ENCODE assay signal across 33 cellular contexts in genomic region chr6:112308476-112308875, GRCh38. TPM values are rescaled to one million over a fixed set of nuclear protein-coding genes. Genes with fewer than 3 reads are reported as not detected.
DNase-seq lines count a peak whose midpoint lies in the region; ATAC-seq, FAIRE-seq and TF ChIP-seq lines count a peak whose summit lies in the region.
"Had no signal": no experiment of that assay in that cellular context is flagged by ENCODE, and none has a peak within 500 bp of the region (broad histone marks: within the 10 kb centered on the region; RNA-seq: fewer than 3 reads in every experiment).

No MANE protein-coding gene starts in this region.

- no peak overlapping the region for H2BK5ac ChIP-seq in H1 (ENCODE audit: low read depth, low read length)

- H3K79me1 ChIP-seq in H1 (ENCODE audit: low read depth, low read length): no peaks in the 10 kb centered on the region

- 71 to 77% methylated on average over 1 of the region's 1 CpG for WGBS in GM23248 (ENCODE audit: low coverage in 1 of 2, low lambda C conversion rate in 2 of 2, missing lambda C conversion rate in 2 of 2), 2 experiments
- 87% methylated on average over 1 of the region's 1 CpG; no CpG with 5 or more reads in 1 of the 2 experiments for whole genome bisulfite sequencing in H1 (ENCODE audit: extremely low coverage in 1 of 2, insufficient coverage in 1 of 2, insufficient read length in 1 of 2, insufficient replicate concordance in 2 of 2, low coverage in 1 of 2, low lambda C conversion rate in 2 of 2, missing lambda C conversion rate in 1 of 2), 2 experiments
- WGBS in right cardiac atrium: 57% methylated on average over 1 of the region's 1 CpG

- ATAC-seq in right cardiac atrium (peak; percentile 53 to 57), HG03175 (IDR thresholded peaks at IDR 0.05; ENCODE audit: unreplicated experiment) (no peak)
- no peak for ATAC-seq in activated CD4-positive, CD25-positive, alpha-beta regulatory T cell treated with anti-CD3 and anti-CD28 coated beads, Interleukin-2, amount 50 U/mL, for 24 hours
- ATAC-seq: activated CD8-positive, alpha-beta T cell treated with anti-CD3 and anti-CD28 coated beads, Interleukin-2, amount 10 ng/mL, durations not matched to agents 7 days and 5 days had no signal

- H3K36me3 Mint-ChIP-seq in activated CD4-positive, alpha-beta memory T cell treated with anti-CD3 and anti-CD28 coated beads, Interleukin-2, amount 10 ng/mL, durations not matched to agents 7 days and 5 days (ENCODE audit: low read depth): no peaks in the 10 kb centered on the region
- H3K36me3 Mint-ChIP-seq: activated naive CD8-positive, alpha-beta T cell had no signal

- TF ChIP-seq CTCF in H1 (IDR thresholded peaks at IDR 0.05; ENCODE audit: control extremely low read depth in 1 of 3, insufficient read depth in 1 of 3, low read depth in 1 of 3, low read length in 3 of 3): no peak

- peaks cover 60% of the 10 kb centered on the region for H3K27me3 Mint-ChIP-seq in activated CD4-positive, alpha-beta memory T cell treated with anti-CD3 and anti-CD28 coated beads, Interleukin-2, amount 10 ng/mL, durations not matched to agents 7 days and 5 days

- no peak overlapping the region for H2BK12ac ChIP-seq in H1 (ENCODE audit: low read depth, low read length)

- CTCF ChIA-PET in H1 (lab: Charles Lee; ENCODE audit: partially characterized antibody): interaction anchor here (1.2 to 7.4 kb wide), 7 partner anchors 10 to 128 kb away, joined by 3 to 101 read pairs (median 4); no protein-coding TSS in a partner anchor
- CTCF ChIA-PET in activated CD4-positive, alpha-beta memory T cell treated with anti-CD3 and anti-CD28 coated beads, Interleukin-2, amount 10 ng/mL, durations not matched to agents 7 days and 5 days (lab: Charles Lee): interaction anchor here (1.3 to 2.3 kb wide), 2 partner anchors 128 to 132 kb away, joined by 4 to 22 read pairs; no protein-coding TSS in a partner anchor

- in situ Hi-C loops in GM23248 (cut with MboI): loop anchor here (25.0 kb wide), 1 partner anchor 121 kb away; no protein-coding TSS in a partner anchor

- H3K4me2 ChIP-seq in GM23248 (ENCODE audit: unreplicated experiment) (no peak overlapping the region), H1 (ENCODE audit: insufficient read depth in 1 of 2, low read depth in 2 of 2, low read length in 2 of 2) (no peak overlapping the region)
- H3K4me2 ChIP-seq: smooth muscle cell had no signal

- no peaks in the 10 kb centered on the region for H3F3A ChIP-seq in GM23248 (ENCODE audit: insufficient read depth)

- TF ChIP-seq EP300 in H1 (IDR thresholded peaks at IDR 0.05; ENCODE audit: borderline replicate concordance in 1 of 2, low read depth in 2 of 2, low read length in 2 of 2): no peak

- TF ChIP-seq RAD21 in H1 (IDR thresholded peaks at IDR 0.05 in 1 of 2, conservative IDR thresholded peaks at IDR 0.05 in 1 of 2; ENCODE audit: low read depth in 2 of 2, low read length in 2 of 2): no peak

- H3K27ac Mint-ChIP-seq in activated CD4-positive, alpha-beta memory T cell treated with anti-CD3 and anti-CD28 coated beads, Interleukin-2, amount 10 ng/mL, durations not matched to agents 7 days and 5 days: no peak overlapping the region
- H3K27ac Mint-ChIP-seq: activated CD8-positive, alpha-beta T cell treated with anti-CD3 and anti-CD28 coated beads, Interleukin-2, amount 10 ng/mL, durations not matched to agents 7 days and 5 days; activated naive CD8-positive, alpha-beta T cell; activated T-helper 2 cell treated with anti-CD3 and anti-CD28 coated beads, Interferon-gamma antibody, Interleukin-2, Interleukin-4, amounts not matched to agents 10 μg/mL and 5 μg/mL and 100 μg/mL, durations not matched to agents 14 hours and 24 hours and 36 hours; T-helper 1 cell treated with Interleukin-12 subunit alpha and Interleukin-12 subunit beta and Interleukin-4 antibody, amounts not matched to agents 30 μg/mL and 1 μg/mL, for 36 hours had no signal

- no peaks in the 10 kb centered on the region for H3K9me2 ChIP-seq in GM23248 (ENCODE audit: insufficient read depth)

- no peak overlapping the region for H2BK120ac ChIP-seq in H1 (replicated peaks; ENCODE audit: low read depth, low read length)

- no peak overlapping the region for H3K18ac ChIP-seq in H1 (ENCODE audit: extremely low read depth, low read length)

- no peak overlapping the region for H4K5ac ChIP-seq in H1 (ENCODE audit: insufficient read length, low read depth, low read length)

- H2AK5ac ChIP-seq in H1 (ENCODE audit: low read depth, low read length): no peak overlapping the region

- POLR2A ChIA-PET in H1 (lab: Charles Lee; ENCODE audit: partially characterized antibody): no interaction called here
- POLR2A ChIA-PET in activated CD4-positive, alpha-beta memory T cell treated with anti-CD3 and anti-CD28 coated beads, Interleukin-2, amount 10 ng/mL, durations not matched to agents 7 days and 5 days (lab: Charles Lee): interaction anchor here (0.7 kb wide), 1 partner anchor 128 kb away, joined by 3 read pairs; no protein-coding TSS in a partner anchor

- H3K4me1 Mint-ChIP-seq in activated CD4-positive, alpha-beta memory T cell treated with anti-CD3 and anti-CD28 coated beads, Interleukin-2, amount 10 ng/mL, durations not matched to agents 7 days and 5 days: no peaks in the 10 kb centered on the region

- no peak overlapping the region for H3K23ac ChIP-seq in H1 (ENCODE audit: insufficient read length)

- no peak overlapping the region for H3K4me3 ChIP-seq in GM23248
- H3K4me3 ChIP-seq in H1 (ENCODE audit: extremely low read depth in 1 of 4, insufficient read depth in 2 of 4, low read depth in 3 of 4, low read length in 4 of 4): no peak overlapping the region
- H3K4me3 ChIP-seq in right cardiac atrium (ENCODE audit: low read length): no peak overlapping the region
- H3K4me3 ChIP-seq: cardiac muscle cell, coronary artery, MG63, SK-N-MC, smooth muscle cell, tibial nerve had no signal

- no peak for TF ChIP-seq POLR2A in H1 (IDR thresholded peaks at IDR 0.05; ENCODE audit: control extremely low read depth in 1 of 2, low read depth in 2 of 2, low read length in 2 of 2)

- FAIRE-seq in H1 (lab: Jason Lieb, UNC): no peak
- FAIRE-seq: frontal cortex had no signal

- no peak overlapping the region for H3K9ac ChIP-seq in GM23248
- no peak overlapping the region for H3K9ac ChIP-seq in H1 (replicated peaks in 1 of 4; ENCODE audit: extremely low read depth in 1 of 4, low read depth in 3 of 4, low read length in 3 of 4)

- H3K56ac ChIP-seq in H1 (replicated peaks; ENCODE audit: insufficient read length, low read depth, low read length): no peak overlapping the region

- H3K4me3 Mint-ChIP-seq in activated CD4-positive, alpha-beta memory T cell treated with anti-CD3 and anti-CD28 coated beads, Interleukin-2, amount 10 ng/mL, durations not matched to agents 7 days and 5 days: no peak overlapping the region
- H3K4me3 Mint-ChIP-seq: activated CD8-positive, alpha-beta T cell treated with anti-CD3 and anti-CD28 coated beads, Interleukin-2, amount 10 ng/mL, durations not matched to agents 7 days and 5 days; activated naive CD8-positive, alpha-beta T cell; T-helper 1 cell treated with Interleukin-12 subunit alpha and Interleukin-12 subunit beta and Interleukin-4 antibody, amounts not matched to agents 30 μg/mL and 1 μg/mL, for 36 hours had no signal

- no peak overlapping the region for H2BK15ac ChIP-seq in H1 (ENCODE audit: low read length)

- H3K36me3 ChIP-seq in GM23248 (ENCODE audit: low read depth) (no peaks in the 10 kb centered on the region), H1 (ENCODE audit: control insufficient read depth in 2 of 4, insufficient read depth in 4 of 4, low read length in 3 of 4) (no peaks in the 10 kb centered on the region)
- H3K36me3 ChIP-seq: cardiac muscle cell, MG63, tibial nerve had no signal

- intact Hi-C loops in right cardiac atrium (cut with DNase I): no loop called here

- H3K79me2 ChIP-seq in GM23248 (ENCODE audit: insufficient read depth) (no peaks in the 10 kb centered on the region), H1 (ENCODE audit: control insufficient read depth in 1 of 2, insufficient read depth in 2 of 2, low read length in 2 of 2) (no peaks in the 10 kb centered on the region)

- no peak overlapping the region for H4K8ac ChIP-seq in H1 (ENCODE audit: extremely low read depth, insufficient read depth, low read length)

- H2BK20ac ChIP-seq in H1 (ENCODE audit: low read length): no peak overlapping the region

- no peak overlapping the region for H3K27ac ChIP-seq in GM23248
- H3K27ac ChIP-seq in H1 (ENCODE audit: low read depth, low read length): no peak overlapping the region
- no peak overlapping the region for H3K27ac ChIP-seq in right cardiac atrium (ENCODE audit: low read length)
- H3K27ac ChIP-seq: cardiac muscle cell, coronary artery, RWPE1, SK-N-MC, tibial nerve had no signal

- no peaks in the 10 kb centered on the region for H3K9me3 Mint-ChIP-seq in activated CD4-positive, alpha-beta memory T cell treated with anti-CD3 and anti-CD28 coated beads, Interleukin-2, amount 10 ng/mL, durations not matched to agents 7 days and 5 days
- H3K9me3 Mint-ChIP-seq: activated T-helper 2 cell treated with anti-CD3 and anti-CD28 coated beads, Interferon-gamma antibody, Interleukin-2, Interleukin-4, amounts not matched to agents 10 μg/mL and 5 μg/mL and 100 μg/mL, durations not matched to agents 14 hours and 24 hours and 36 hours; T-helper 1 cell treated with Interleukin-12 subunit alpha and Interleukin-12 subunit beta and Interleukin-4 antibody, amounts not matched to agents 30 μg/mL and 1 μg/mL, for 36 hours had no signal

- no peaks in the 10 kb centered on the region for H3K27me3 ChIP-seq in GM23248 (replicated peaks; ENCODE audit: insufficient read depth)
- H3K27me3 ChIP-seq in H1 (replicated peaks in 1 of 4; ENCODE audit: control insufficient read depth in 3 of 4, extremely low read depth in 1 of 4, insufficient read depth in 3 of 4, low read length in 3 of 4): no peaks in the 10 kb centered on the region; a peak in 1 of 7 replicates
- H3K27me3 ChIP-seq in right cardiac atrium (ENCODE audit: control insufficient read depth, insufficient read depth): no peaks in the 10 kb centered on the region
- H3K27me3 ChIP-seq: cardiac muscle cell, MG63, tibial nerve had no signal

- no peaks in the 10 kb centered on the region for H3K9me3 ChIP-seq in GM23248 (ENCODE audit: low read depth)
- H3K9me3 ChIP-seq in H1 (ENCODE audit: insufficient read depth in 2 of 2, low read depth in 1 of 2, low read length in 1 of 2): no peaks in the 10 kb centered on the region
- no peaks in the 10 kb centered on the region for H3K9me3 ChIP-seq in right cardiac atrium (ENCODE audit: control insufficient read depth, low read length)
- H3K9me3 ChIP-seq: MG63, tibial nerve had no signal

- DNase-seq in AG08395 (ENCODE audit: low spot score) (peak; percentile 35), GM23248 (peak; percentile 7), H1 (ENCODE audit: low read depth in 1 of 2, low spot score in 2 of 2) (no peak), right cardiac atrium (no peak), NCI-H2081 treated with DMSO at 0.1 percent for 48 hours (lab: John Stamatoyannopoulos, UW) (no peak)
- DNase-seq in activated CD4-positive, alpha-beta memory T cell treated with anti-CD3 and anti-CD28 coated beads, Interleukin-2, amount 10 ng/mL, durations not matched to agents 7 days and 5 days: no peak
- DNase-seq: activated CD8-positive, alpha-beta T cell treated with anti-CD3 and anti-CD28 coated beads, Interleukin-2, amount 10 ng/mL, durations not matched to agents 7 days and 5 days; aorta; C1 segment of cervical spinal cord; effector memory CD4-positive, alpha-beta T cell; GOT3; MG63; NCI-H345; NCI-H774; nucleus accumbens; stimulated activated CD4-positive, alpha-beta T cell treated with anti-CD3 and anti-CD28 coated beads, Interleukin-1b, Interleukin-23, amount 100 ng/mL, for 48 hours; stimulated activated CD8-positive, alpha-beta memory T cell treated with anti-CD3 and anti-CD28 coated beads, Interleukin-4, amount 100 ng/mL, for 48 hours had no signal

- H2AFZ ChIP-seq in GM23248: no peak overlapping the region
- no peak overlapping the region for H2AFZ ChIP-seq in H1 (ENCODE audit: low read length)

- H3K23me2 ChIP-seq in H1 (ENCODE audit: low read depth, low read length): no peaks in the 10 kb centered on the region

- no peak overlapping the region for H4K91ac ChIP-seq in H1 (replicated peaks; ENCODE audit: insufficient read length, low read length)

- H3K4me1 ChIP-seq in GM23248 (ENCODE audit: insufficient read depth): peaks cover 34% of the 10 kb centered on the region
- H3K4me1 ChIP-seq in H1 (replicated peaks in 1 of 4; ENCODE audit: control insufficient read depth in 3 of 4, insufficient read depth in 4 of 4, low read length in 3 of 4): no peaks in the 10 kb centered on the region
- peaks cover 3% of the 10 kb centered on the region for H3K4me1 ChIP-seq in right cardiac atrium (ENCODE audit: control insufficient read depth, insufficient read depth, low read length)

- no peak overlapping the region for H3K4ac ChIP-seq in H1 (replicated peaks; ENCODE audit: insufficient read length, low read depth, low read length)

- H4K20me1 ChIP-seq in GM23248 (ENCODE audit: insufficient read depth) (no peaks in the 10 kb centered on the region), H1 (replicated peaks in 1 of 2; ENCODE audit: control insufficient read depth in 1 of 2, insufficient read depth in 2 of 2, low read length in 2 of 2) (no peaks in the 10 kb centered on the region)

- no peak overlapping the region for H3K14ac ChIP-seq in H1 (ENCODE audit: insufficient read length)

RNA-seq across cellular contexts. Expression of gene RFPL4B, which starts 38.7 kb away (rescaled TPM):
- not detected in 2 replicates for total RNA-seq in GM23248 (2014; rRNA removed; shearing (Covaris generic))
- 0.10 TPM in 1 of 2 replicates, not detected in the other for polyA plus RNA-seq in GM23248 (2016; fragmentation: Nextera tagmentation; extraction: Ambion mirVana)
- not detected in 2 replicates for total RNA-seq in H1 (2021; fragmentation: NEBNext Ultra II Directional; extraction: Animal tissue kit (Norgen Biotek cat#: 25700))
- not detected in 2 replicates for polyA plus RNA-seq in H1 (2011; rRNA removed)
- not detected for polyA plus RNA-seq in H1 (2011; cell fraction: cytosol; rRNA removed)
- not detected for polyA plus RNA-seq in H1 (2011; cell fraction: nucleus; rRNA removed)
- polyA plus RNA-seq in H1 (2012, experiment 1 of 2): not detected in 4 replicates
- polyA plus RNA-seq in H1 (2012, experiment 2 of 2): not detected
- polyA plus RNA-seq in H1 (2013, experiment 1 of 2): not detected
- polyA plus RNA-seq in H1 (2013, experiment 2 of 2): not detected
- polyA minus RNA-seq in H1 (2011; rRNA and poly(A)+ RNA removed): not detected in 2 replicates
- not detected for polyA minus RNA-seq in H1 (2011; cell fraction: cytosol; rRNA and poly(A)+ RNA removed)
- polyA minus RNA-seq in H1 (2011; cell fraction: nucleus; rRNA and poly(A)+ RNA removed): not detected
- total RNA-seq in right cardiac atrium: not detected
- polyA plus RNA-seq in right cardiac atrium: not detected
- not detected for total RNA-seq in activated CD4-positive, alpha-beta memory T cell treated with anti-CD3 and anti-CD28 coated beads, Interleukin-2, amount 10 ng/mL, durations not matched to agents 7 days and 5 days
- total RNA-seq: A673; activated CD8-positive, alpha-beta T cell treated with anti-CD3 and anti-CD28 coated beads, Interleukin-2, amount 10 ng/mL, durations not matched to agents 7 days and 5 days; activated T-helper 2 cell treated with anti-CD3 and anti-CD28 coated beads, Interferon-gamma antibody, Interleukin-2, Interleukin-4, amounts not matched to agents 10 μg/mL and 5 μg/mL and 100 μg/mL, durations not matched to agents 14 hours and 24 hours and 36 hours; cardiac muscle cell; epithelial cell of proximal tubule; frontal cortex; mesenteric fat pad; myocyte; smooth muscle cell; tibial nerve had no signal
- polyA plus RNA-seq: aorta, cardiac muscle cell, smooth muscle cell had no signal

RNA-seq across cellular contexts. Expression of gene LAMA4, which starts 54.1 kb away (rescaled TPM):
- 429 and 440 TPM in 2 replicates for total RNA-seq in GM23248 (2014; rRNA removed; shearing (Covaris generic))
- polyA plus RNA-seq in GM23248 (2016; fragmentation: Nextera tagmentation; extraction: Ambion mirVana) (331 and 339 TPM in 2 replicates), H1 (2011; rRNA removed) (0.95 and 2.0 TPM in 2 replicates), right cardiac atrium (24.2 TPM)
- 0.92 and 1.5 TPM in 2 replicates for total RNA-seq in H1 (2021; fragmentation: NEBNext Ultra II Directional; extraction: Animal tissue kit (Norgen Biotek cat#: 25700))
- polyA plus RNA-seq in H1 (2011; cell fraction: cytosol; rRNA removed): 1.1 TPM
- 2.0 TPM for polyA plus RNA-seq in H1 (2011; cell fraction: nucleus; rRNA removed)
- 0.87 to 1.4 TPM (median 1.1 TPM) in 4 replicates for polyA plus RNA-seq in H1 (2012, experiment 1 of 2)
- 0.71 TPM for polyA plus RNA-seq in H1 (2012, experiment 2 of 2)
- polyA plus RNA-seq in H1 (2013, experiment 1 of 2): 4.3 TPM
- polyA plus RNA-seq in H1 (2013, experiment 2 of 2): 4.4 TPM
- 1.3 and 2.1 TPM in 2 replicates for polyA minus RNA-seq in H1 (2011; rRNA and poly(A)+ RNA removed)
- polyA minus RNA-seq in H1 (2011; cell fraction: cytosol; rRNA and poly(A)+ RNA removed): 1.5 TPM
- polyA minus RNA-seq in H1 (2011; cell fraction: nucleus; rRNA and poly(A)+ RNA removed): 2.7 TPM
- total RNA-seq in right cardiac atrium: 10 to 100 TPM; 32.0 to 45.8 (median 33.4) TPM
- not detected for total RNA-seq in activated CD4-positive, alpha-beta memory T cell treated with anti-CD3 and anti-CD28 coated beads, Interleukin-2, amount 10 ng/mL, durations not matched to agents 7 days and 5 days
- total RNA-seq: activated CD8-positive, alpha-beta T cell treated with anti-CD3 and anti-CD28 coated beads, Interleukin-2, amount 10 ng/mL, durations not matched to agents 7 days and 5 days; activated T-helper 2 cell treated with anti-CD3 and anti-CD28 coated beads, Interferon-gamma antibody, Interleukin-2, Interleukin-4, amounts not matched to agents 10 μg/mL and 5 μg/mL and 100 μg/mL, durations not matched to agents 14 hours and 24 hours and 36 hours had no signal

Comparison
In these comparisons a context has a peak if more than half of its experiments do, and no peak if none do; other contexts are left out.
1. DNase-seq: peak in AG08395 (single experiment) and GM23248 (single experiment); none in H1 (0 of 2), right cardiac atrium (0 of 3), NCI-H2081 treated with DMSO at 0.1 percent for 48 hours (single experiment) and activated CD4-positive, alpha-beta memory T cell treated with anti-CD3 and anti-CD28 coated beads, Interleukin-2, amount 10 ng/mL, durations not matched to agents 7 days and 5 days (single experiment).
2. ATAC-seq: peak in right cardiac atrium (2 of 2); none in HG03175 (single experiment) and activated CD4-positive, CD25-positive, alpha-beta regulatory T cell treated with anti-CD3 and anti-CD28 coated beads, Interleukin-2, amount 50 U/mL, for 24 hours (0 of 2).
3. RNA of gene LAMA4, which starts 54.1 kb away (total RNA-seq): 429 to 440 TPM in GM23248 and 32.0 to 45.8 TPM in right cardiac atrium; 0.92 to 1.5 TPM in H1 and not detected in activated CD4-positive, alpha-beta memory T cell treated with anti-CD3 and anti-CD28 coated beads, Interleukin-2, amount 10 ng/mL, durations not matched to agents 7 days and 5 days; every median in the first group is over 10 times any median in the second.